In genomic region chr18:46345181-46345465, GRCh38 we compare ENCODE assay signal across 20 cellular contexts.
A peak's percentile ranks its signal among the peaks of the same experiment; 100 is the strongest.
DNase-seq lines count a peak whose midpoint lies in the region; ATAC-seq and TF ChIP-seq lines count a peak whose summit lies in the region.
"Had no signal": no experiment of that assay in that cellular context is flagged by ENCODE, and none has a peak within 500 bp of the region (broad histone marks: within the 10 kb centered on the region; RNA-seq: fewer than 3 reads in every experiment).

No MANE protein-coding gene starts in this region.

- TF ChIP-seq CTCF in GM23338 (conservative IDR thresholded peaks at IDR 0.05; ENCODE audit: low read depth in 2 of 2), result no peak
- no peak for TF ChIP-seq CTCF in neural crest cell (conservative IDR thresholded peaks at IDR 0.05)
- no peak for TF ChIP-seq CTCF in Caco-2 (IDR thresholded peaks at IDR 0.05; ENCODE audit: insufficient read depth in 1 of 2, low read depth in 1 of 2, low read length in 1 of 2, severe bottlenecking in 1 of 2, unreplicated experiment in 1 of 2)

- peaks cover 5% of the 10 kb centered on the region for H3K36me3 Mint-ChIP-seq in GM23338 (ENCODE audit: low read depth)
- no peaks in the 10 kb centered on the region for H3K36me3 Mint-ChIP-seq in dendritic cell treated with granulocyte-macrophage colony-stimulating factor and Interleukin-4, amounts not matched to agents 40 ng/mL and 50 ng/mL, for 4 days (ENCODE audit: low read depth)
- peaks cover 2% of the 10 kb centered on the region for H3K36me3 Mint-ChIP-seq in neural crest cell (ENCODE audit: low read depth)
- H3K36me3 Mint-ChIP-seq in Caco-2 (ENCODE audit: insufficient read depth, unreplicated experiment), result no peaks in the 10 kb centered on the region
- H3K36me3 Mint-ChIP-seq in activated T-helper 17 cell treated with anti-CD3 and anti-CD28 coated beads, Interleukin-2, amount 50 U/mL, for 72 hours (ENCODE audit: low read depth), result no peaks in the 10 kb centered on the region
- H3K36me3 Mint-ChIP-seq: CD8-positive, alpha-beta memory T cell had no signal

- H3K9me2 ChIP-seq in GM23338 (ENCODE audit: insufficient read depth), result no peaks in the 10 kb centered on the region

- H3K9me3 Mint-ChIP-seq in GM23338 (no peaks in the 10 kb centered on the region), neural crest cell (no peaks in the 10 kb centered on the region), Caco-2 (ENCODE audit: unreplicated experiment) (no peaks in the 10 kb centered on the region)
- H3K9me3 Mint-ChIP-seq in dendritic cell treated with granulocyte-macrophage colony-stimulating factor and Interleukin-4, amounts not matched to agents 40 ng/mL and 50 ng/mL, for 4 days, result no peaks in the 10 kb centered on the region
- H3K9me3 Mint-ChIP-seq in activated T-helper 17 cell treated with anti-CD3 and anti-CD28 coated beads, Interleukin-2, amount 50 U/mL, for 72 hours, result no peaks in the 10 kb centered on the region

- peak overlapping the region; percentile 53; the same call in 1 of the 2 replicates for H3K27ac Mint-ChIP-seq in GM23338
- H3K27ac Mint-ChIP-seq in dendritic cell treated with granulocyte-macrophage colony-stimulating factor and Interleukin-4, amounts not matched to agents 40 ng/mL and 50 ng/mL, for 4 days, result peak overlapping the region; percentile 67
- H3K27ac Mint-ChIP-seq in neural crest cell (ENCODE audit: unreplicated experiment), result peak overlapping the region; percentile 81
- no peak overlapping the region for H3K27ac Mint-ChIP-seq in Caco-2 (ENCODE audit: unreplicated experiment)
- H3K27ac Mint-ChIP-seq in activated T-helper 17 cell treated with anti-CD3 and anti-CD28 coated beads, Interleukin-2, amount 50 U/mL, for 72 hours, result no peak overlapping the region

- ATAC-seq in GM23338, result no peak
- no peak for ATAC-seq in activated T-helper 17 cell treated with anti-CD3 and anti-CD28 coated beads, Interleukin-2, amount 50 U/mL, for 72 hours (replicated peaks)
- ATAC-seq in HG03378 (IDR thresholded peaks at IDR 0.05; ENCODE audit: unreplicated experiment), result no peak
- ATAC-seq: HCT116, PC-3 had no signal

- H3K4me1 ChIP-seq in BLaER1 treated with 17β-estradiol and CSF1 and Interleukin-3, amounts not matched to agents 10 nM and 100 nM, result peaks cover 82 to 99% (median 96%) of the 10 kb centered on the region in 10 experiments
- H3K4me1 ChIP-seq in GM23338 (ENCODE audit: insufficient read depth) (peaks cover 12% of the 10 kb centered on the region), Caco-2 (no peaks in the 10 kb centered on the region)

- H2AFZ ChIP-seq in GM23338, result no peak overlapping the region

- H4K20me1 ChIP-seq in BLaER1 treated with 17β-estradiol and CSF1 and Interleukin-3, amounts not matched to agents 10 nM and 100 nM, result peaks cover 0 to 77% (median 35%) of the 10 kb centered on the region in 11 experiments; a peak in 15 of 22 replicates
- H4K20me1 ChIP-seq in GM23338 (replicated peaks; ENCODE audit: insufficient read depth), result no peaks in the 10 kb centered on the region; the same call in 1 of the 2 replicates

- H3K27ac ChIP-seq in BLaER1 treated with 17β-estradiol and CSF1 and Interleukin-3, amounts not matched to agents 10 nM and 100 nM, result peak overlapping the region in 9 of 11 experiments; percentile 68 to 91 (median 81); a peak in 18 of 22 replicates
- H3K27ac ChIP-seq in GM23338 (ENCODE audit: low read depth), result no peak overlapping the region
- H3K27ac ChIP-seq: KMS-11 had no signal

- H3K27me3 Mint-ChIP-seq in GM23338 (ENCODE audit: insufficient read depth, low read depth, poor library complexity), result peaks cover 19% of the 10 kb centered on the region
- peaks cover 4% of the 10 kb centered on the region for H3K27me3 Mint-ChIP-seq in dendritic cell treated with granulocyte-macrophage colony-stimulating factor and Interleukin-4, amounts not matched to agents 40 ng/mL and 50 ng/mL, for 4 days
- no peaks in the 10 kb centered on the region for H3K27me3 Mint-ChIP-seq in neural crest cell (ENCODE audit: low read depth)
- peaks cover 4% of the 10 kb centered on the region for H3K27me3 Mint-ChIP-seq in Caco-2 (ENCODE audit: insufficient read depth, unreplicated experiment)
- H3K27me3 Mint-ChIP-seq in activated T-helper 17 cell treated with anti-CD3 and anti-CD28 coated beads, Interleukin-2, amount 50 U/mL, for 72 hours, result no peaks in the 10 kb centered on the region

- peaks cover 0 to 38% (median 26%) of the 10 kb centered on the region in 11 experiments; a peak in 13 of 22 replicates for H3K36me3 ChIP-seq in BLaER1 treated with 17β-estradiol and CSF1 and Interleukin-3, amounts not matched to agents 10 nM and 100 nM
- H3K36me3 ChIP-seq in GM23338 (ENCODE audit: insufficient read depth), result no peaks in the 10 kb centered on the region
- H3K36me3 ChIP-seq in Caco-2 (ENCODE audit: control insufficient read depth, insufficient read depth, low read length), result no peaks in the 10 kb centered on the region

- intact Hi-C loops in dendritic cell treated with granulocyte-macrophage colony-stimulating factor and Interleukin-4, amounts not matched to agents 40 ng/mL and 50 ng/mL, for 4 days (cut with micrococcal nuclease), result no loop called here
- intact Hi-C loops in Caco-2 (cut with micrococcal nuclease; ENCODE audit: unreplicated experiment), result no loop called here

- BruUV-seq in Caco-2 (replicated peaks; lab: Mats Ljungman, UMichigan), result no TSS peak

- no peaks in the 10 kb centered on the region for H3F3A ChIP-seq in GM23338 (replicated peaks; ENCODE audit: low read depth)

- POLR2A ChIA-PET in Caco-2 (lab: Charles Lee), result no interaction called here

- H3K4me3 Mint-ChIP-seq in GM23338, result no peak overlapping the region
- H3K4me3 Mint-ChIP-seq in dendritic cell treated with granulocyte-macrophage colony-stimulating factor and Interleukin-4, amounts not matched to agents 40 ng/mL and 50 ng/mL, for 4 days, result no peak overlapping the region
- no peak overlapping the region for H3K4me3 Mint-ChIP-seq in neural crest cell
- no peak overlapping the region for H3K4me3 Mint-ChIP-seq in Caco-2 (ENCODE audit: unreplicated experiment)
- no peak overlapping the region for H3K4me3 Mint-ChIP-seq in activated T-helper 17 cell treated with anti-CD3 and anti-CD28 coated beads, Interleukin-2, amount 50 U/mL, for 72 hours

- H3K9me3 ChIP-seq in BLaER1 treated with 17β-estradiol and CSF1 and Interleukin-3, amounts not matched to agents 10 nM and 100 nM (replicated peaks in 1 of 11), result no peaks in the 10 kb centered on the region
- H3K9me3 ChIP-seq in Caco-2, result no peaks in the 10 kb centered on the region

- peak overlapping the region; percentile 88 to 98 (median 93) for H3K4me2 ChIP-seq in BLaER1 treated with 17β-estradiol and CSF1 and Interleukin-3, amounts not matched to agents 10 nM and 100 nM
- no peak overlapping the region for H3K4me2 ChIP-seq in GM23338
- H3K4me2 ChIP-seq: KMS-11 had no signal

- H3K9ac ChIP-seq in BLaER1 treated with 17β-estradiol and CSF1 and Interleukin-3, amounts not matched to agents 10 nM and 100 nM, result peak overlapping the region in 9 of 11 experiments; percentile 50 to 81 (median 68); a peak in 14 of 22 replicates
- H3K9ac ChIP-seq: KMS-11 had no signal

- H3K4me1 Mint-ChIP-seq in GM23338, result peaks cover 40% of the 10 kb centered on the region
- peaks cover 37% of the 10 kb centered on the region for H3K4me1 Mint-ChIP-seq in dendritic cell treated with granulocyte-macrophage colony-stimulating factor and Interleukin-4, amounts not matched to agents 40 ng/mL and 50 ng/mL, for 4 days (ENCODE audit: low read depth)
- H3K4me1 Mint-ChIP-seq in neural crest cell, result peaks cover 27% of the 10 kb centered on the region
- H3K4me1 Mint-ChIP-seq in Caco-2 (ENCODE audit: low read depth, unreplicated experiment), result no peaks in the 10 kb centered on the region
- H3K4me1 Mint-ChIP-seq in activated T-helper 17 cell treated with anti-CD3 and anti-CD28 coated beads, Interleukin-2, amount 50 U/mL, for 72 hours, result peaks cover 10% of the 10 kb centered on the region

- H3K4me3 ChIP-seq in BLaER1 treated with 17β-estradiol and CSF1 and Interleukin-3, amounts not matched to agents 10 nM and 100 nM, result no peak overlapping the region; a peak in 2 of 20 replicates
- H3K4me3 ChIP-seq in GM23338 (no peak overlapping the region), Caco-2 (ENCODE audit: low read depth, low read length) (no peak overlapping the region)

- DNase-seq in GM23338 (ENCODE audit: low spot score) (no peak), neural crest cell (ENCODE audit: low read depth, low spot score) (no peak), Caco-2 (no peak)
- DNase-seq: C1 segment of cervical spinal cord, DMS79, GOT3, IMR-90, MV-4-11, NCI-H1694 treated with DMSO at 0.1 percent for 48 hours, NCI-H2081 treated with DMSO at 0.1 percent for 48 hours, NCI-H526, PC-3, SHP77 had no signal

- CTCF ChIA-PET in Caco-2 (lab: Charles Lee), result no interaction called here

- H3K79me2 ChIP-seq in GM23338 (replicated peaks; ENCODE audit: insufficient read depth), result peaks cover 7% of the 10 kb centered on the region

- no peaks in the 10 kb centered on the region for H3K27me3 ChIP-seq in BLaER1 treated with 17β-estradiol and CSF1 and Interleukin-3, amounts not matched to agents 10 nM and 100 nM
- no peaks in the 10 kb centered on the region for H3K27me3 ChIP-seq in GM23338 (ENCODE audit: insufficient read depth)
- H3K27me3 ChIP-seq in Caco-2 (replicated peaks; ENCODE audit: control insufficient read depth, insufficient read depth, low read length), result no peaks in the 10 kb centered on the region

TF ChIP-seq in GM23338, 12 proteins besides CTCF, POLR2A, EP300 and RAD21:
- TF ChIP-seq POLR2AphosphoS5 (IDR thresholded peaks at IDR 0.05; ENCODE audit: low read depth) (no peak), STAT1 (IDR thresholded peaks at IDR 0.05; ENCODE audit: unreplicated experiment) (no peak), JUNB (IDR thresholded peaks at IDR 0.05; ENCODE audit: unreplicated experiment) (no peak), NANOG (IDR thresholded peaks at IDR 0.05; ENCODE audit: borderline replicate concordance) (no peak), CREB1 (CRISPR knock-in tag; IDR thresholded peaks at IDR 0.05; ENCODE audit: low read depth) (no peak)
TF ChIP-seq in GM23338: peak in this region for 0.

Comparison
In these comparisons a context has a peak if more than half of its experiments do, and no peak if none do; other contexts are left out.
1. H3K27ac Mint-ChIP-seq: peak in GM23338 (single experiment), dendritic cell treated with granulocyte-macrophage colony-stimulating factor and Interleukin-4, amounts not matched to agents 40 ng/mL and 50 ng/mL, for 4 days (single experiment) and neural crest cell (single experiment); none in Caco-2 (single experiment) and activated T-helper 17 cell treated with anti-CD3 and anti-CD28 coated beads, Interleukin-2, amount 50 U/mL, for 72 hours (single experiment).